Comparison of ENCODE assay signal across 1 cellular context in the genomic region with DNA sequence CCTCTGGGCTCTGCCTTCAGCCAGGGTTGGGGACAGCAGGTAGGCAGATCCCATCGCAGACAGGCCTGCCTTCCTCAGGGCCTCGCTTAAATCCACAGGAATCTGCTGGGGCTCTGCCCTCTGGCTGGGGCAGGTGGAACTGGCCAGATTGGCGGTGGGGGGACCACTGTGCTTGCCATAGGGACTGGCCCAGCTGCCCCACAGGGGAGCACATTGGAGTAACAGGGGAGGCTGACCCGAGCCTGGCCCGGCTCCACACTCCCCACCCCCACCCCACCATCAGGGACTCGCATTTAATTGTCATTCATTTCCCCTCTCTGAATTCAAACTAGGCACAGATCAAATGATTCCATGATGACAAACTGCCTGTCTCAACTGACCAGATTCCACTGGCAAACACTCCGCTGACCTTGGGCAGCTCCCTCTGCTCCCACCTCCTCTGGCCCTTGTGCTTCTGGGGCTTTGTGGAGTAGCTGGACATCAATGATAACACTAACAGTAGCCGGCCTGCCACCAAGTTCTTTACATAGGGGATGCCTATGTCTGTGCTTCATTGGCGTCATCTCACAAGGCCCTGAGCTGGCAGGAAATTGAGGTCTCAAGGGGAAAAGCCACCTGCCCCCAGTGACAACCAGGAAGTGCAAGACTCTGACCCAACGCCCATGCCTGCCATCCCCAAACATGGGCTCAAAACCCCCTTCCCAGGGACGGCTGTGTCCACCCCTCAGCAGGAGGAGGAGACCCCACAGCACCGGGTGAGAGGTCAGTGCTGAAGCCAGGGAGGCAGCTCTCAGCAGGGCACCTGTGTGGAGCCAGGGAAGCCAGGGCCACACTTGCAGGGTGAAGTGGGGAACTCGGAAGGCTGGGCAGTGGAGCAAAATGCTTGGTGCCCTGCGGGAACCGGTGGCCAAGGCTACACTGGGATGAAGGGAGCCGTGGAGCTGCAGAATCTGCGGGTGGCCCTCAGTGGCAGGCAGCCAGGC.
TF ChIP-seq lines count a peak whose summit lies in the region.

No MANE protein-coding gene starts in this region.

TF ChIP-seq in HCT116, 20 proteins besides CTCF, POLR2A, EP300 and RAD21 (continued from another document):
- TF ChIP-seq, protein P1, sequence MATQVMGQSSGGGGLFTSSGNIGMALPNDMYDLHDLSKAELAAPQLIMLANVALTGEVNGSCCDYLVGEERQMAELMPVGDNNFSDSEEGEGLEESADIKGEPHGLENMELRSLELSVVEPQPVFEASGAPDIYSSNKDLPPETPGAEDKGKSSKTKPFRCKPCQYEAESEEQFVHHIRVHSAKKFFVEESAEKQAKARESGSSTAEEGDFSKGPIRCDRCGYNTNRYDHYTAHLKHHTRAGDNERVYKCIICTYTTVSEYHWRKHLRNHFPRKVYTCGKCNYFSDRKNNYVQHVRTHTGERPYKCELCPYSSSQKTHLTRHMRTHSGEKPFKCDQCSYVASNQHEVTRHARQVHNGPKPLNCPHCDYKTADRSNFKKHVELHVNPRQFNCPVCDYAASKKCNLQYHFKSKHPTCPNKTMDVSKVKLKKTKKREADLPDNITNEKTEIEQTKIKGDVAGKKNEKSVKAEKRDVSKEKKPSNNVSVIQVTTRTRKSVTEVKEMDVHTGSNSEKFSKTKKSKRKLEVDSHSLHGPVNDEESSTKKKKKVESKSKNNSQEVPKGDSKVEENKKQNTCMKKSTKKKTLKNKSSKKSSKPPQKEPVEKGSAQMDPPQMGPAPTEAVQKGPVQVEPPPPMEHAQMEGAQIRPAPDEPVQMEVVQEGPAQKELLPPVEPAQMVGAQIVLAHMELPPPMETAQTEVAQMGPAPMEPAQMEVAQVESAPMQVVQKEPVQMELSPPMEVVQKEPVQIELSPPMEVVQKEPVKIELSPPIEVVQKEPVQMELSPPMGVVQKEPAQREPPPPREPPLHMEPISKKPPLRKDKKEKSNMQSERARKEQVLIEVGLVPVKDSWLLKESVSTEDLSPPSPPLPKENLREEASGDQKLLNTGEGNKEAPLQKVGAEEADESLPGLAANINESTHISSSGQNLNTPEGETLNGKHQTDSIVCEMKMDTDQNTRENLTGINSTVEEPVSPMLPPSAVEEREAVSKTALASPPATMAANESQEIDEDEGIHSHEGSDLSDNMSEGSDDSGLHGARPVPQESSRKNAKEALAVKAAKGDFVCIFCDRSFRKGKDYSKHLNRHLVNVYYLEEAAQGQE (IDR thresholded peaks at IDR 0.05; ENCODE audit: low read depth): no peak
- TF ChIP-seq FOSL1 (IDR thresholded peaks at IDR 0.05; ENCODE audit: low read depth): no peak
- TF ChIP-seq ELF1 (IDR thresholded peaks at IDR 0.05; ENCODE audit: borderline replicate concordance, low read depth): no peak
- no peak for TF ChIP-seq SIN3A (IDR thresholded peaks at IDR 0.05; ENCODE audit: low read depth)
- no peak for TF ChIP-seq SP1 (IDR thresholded peaks at IDR 0.05; ENCODE audit: low read depth)
- TF ChIP-seq POLR2AphosphoS5 (IDR thresholded peaks at IDR 0.05; ENCODE audit: low read depth, low read length): no peak
TF ChIP-seq in HCT116: peak in this region for 0.
